8 cellular contexts compared by ENCODE assay signal in genomic region chr7:55571534-55572377, GRCh38. TPM values are rescaled to one million over a fixed set of nuclear protein-coding genes. Genes with fewer than 3 reads are reported as not detected.
A peak's percentile ranks its signal among the peaks of the same experiment; 100 is the strongest.
DNase-seq lines count a peak whose midpoint lies in the region; ATAC-seq and TF ChIP-seq lines count a peak whose summit lies in the region.

No MANE protein-coding gene starts in this region.

- H3K4me3 ChIP-seq in HL-60 (replicated peaks; ENCODE audit: insufficient read depth, low read length), result peak overlapping the region; percentile 70
- peak overlapping the region; percentile 70 for H3K4me3 ChIP-seq in cardiac muscle cell
- peak overlapping the region; percentile 68 to 96 for H3K4me3 ChIP-seq in prostate gland

- TF ChIP-seq CTCF in HL-60 (IDR thresholded peaks at IDR 0.05; ENCODE audit: insufficient read depth, low read length), result no peak
- TF ChIP-seq CTCF in cardiac muscle cell (IDR thresholded peaks at IDR 0.05; ENCODE audit: low read depth, low read length), result no peak
- peak in 1 of 4 experiments; percentile 19 for TF ChIP-seq CTCF in prostate gland (IDR thresholded peaks at IDR 0.05)

- H3K27ac Mint-ChIP-seq in activated naive CD4-positive, alpha-beta T cell treated with anti-CD3 and anti-CD28 coated beads, Interleukin-2, amount 50 U/mL, for 72 hours, result peak overlapping the region; percentile 96 to 99

- H3K4me1 ChIP-seq in cardiac muscle cell (ENCODE audit: low read depth) (no peaks in the 10 kb centered on the region), prostate gland (replicated peaks) (peaks cover 15% of the 10 kb centered on the region)

- no peaks in the 10 kb centered on the region for H3K9me3 Mint-ChIP-seq in activated naive CD4-positive, alpha-beta T cell treated with anti-CD3 and anti-CD28 coated beads, Interleukin-2, amount 50 U/mL, for 72 hours

- H3K36me3 ChIP-seq in cardiac muscle cell (no peaks in the 10 kb centered on the region), prostate gland (no peaks in the 10 kb centered on the region)

- peak; percentile 3 for ATAC-seq in GM19468 (IDR thresholded peaks at IDR 0.05; ENCODE audit: extremely low read depth, unreplicated experiment)
- peak; percentile 20 to 29 for ATAC-seq in activated naive CD4-positive, alpha-beta T cell treated with anti-CD3 and anti-CD28 coated beads, Interleukin-2, amount 50 U/mL, for 72 hours

- WGBS in prostate gland, result under 1% methylated on average over 72 of the region's 97 CpGs

- no peaks in the 10 kb centered on the region for H3K27me3 ChIP-seq in HL-60 (ENCODE audit: insufficient read depth, poor library complexity, severe bottlenecking)
- H3K27me3 ChIP-seq in cardiac muscle cell, result peaks cover 19% of the 10 kb centered on the region
- no peaks in the 10 kb centered on the region for H3K27me3 ChIP-seq in prostate gland (replicated peaks; ENCODE audit: insufficient read depth)

- intact Hi-C loops in prostate gland (cut with DNase I), result loop anchor here (10.0 kb wide), 1 partner anchor 207 kb away; the partner anchor contains the start of gene LANCL2

- in situ Hi-C loops in Caki2 (cut with HindIII; ENCODE audit: low pct_unique_long_range_greater_than_20kb, low sequenced_read_pairs) (loop anchor here (10.0 kb wide), 1 partner anchor 533 kb away; the partner anchor contains the start of gene CHCHD2), SK-MEL-5 (cut with HindIII; ENCODE audit: low pct_unique_long_range_greater_than_20kb, low sequenced_read_pairs) (no loop called here)

- peak overlapping the region; percentile 74 for H3K27ac ChIP-seq in HL-60 (replicated peaks)
- no peak overlapping the region for H3K27ac ChIP-seq in cardiac muscle cell
- H3K27ac ChIP-seq in prostate gland, result peak overlapping the region; percentile 74 to 77

- peak; percentile 28 for TF ChIP-seq POLR2A in prostate gland (IDR thresholded peaks at IDR 0.05)

- H3K9me3 ChIP-seq in cardiac muscle cell (ENCODE audit: low read depth) (no peaks in the 10 kb centered on the region), prostate gland (no peaks in the 10 kb centered on the region)

- peak; percentile 56 for DNase-seq in Caki2 (ENCODE audit: low read depth)
- peak; percentile 26 to 83 for DNase-seq in HL-60 (ENCODE audit: low read depth in 1 of 2, low spot score in 1 of 2)
- peak; percentile 40 for DNase-seq in SK-MEL-5 (ENCODE audit: low read depth, low spot score)
- peak; percentile 61 to 81 for DNase-seq in activated naive CD4-positive, alpha-beta T cell treated with anti-CD3 and anti-CD28 coated beads, Interleukin-2, amount 50 U/mL, for 72 hours (ENCODE audit: low spot score in 2 of 2)
- DNase-seq in cardiac muscle cell (ENCODE audit: low read depth in 1 of 2, low spot score in 1 of 2), result peak; percentile 57 to 58
- peak; percentile 43 for DNase-seq in prostate gland (ENCODE audit: low spot score)
- DNase-seq in NCI-H1694 (lab: John Stamatoyannopoulos, UW), result no peak

- peaks cover 9 to 31% of the 10 kb centered on the region in 2 donors for H3K36me3 Mint-ChIP-seq in activated naive CD4-positive, alpha-beta T cell treated with anti-CD3 and anti-CD28 coated beads, Interleukin-2, amount 50 U/mL, for 72 hours

RNA-seq across cellular contexts. Expression of gene VOPP1, which starts 0.5 kb away (rescaled TPM):
- 101 and 113 TPM in 2 replicates for total RNA-seq in Caki2 (2014; rRNA removed; shearing (Covaris generic); ENCODE audit: low replicate concordance)
- 46.5 and 49.9 TPM in 2 replicates for total RNA-seq in SK-MEL-5 (2014; rRNA removed; shearing (Covaris generic))
- 45.2 and 59.5 TPM in 2 replicates for polyA plus RNA-seq in SK-MEL-5 (2015; cell fraction: cytosol; rRNA removed)
- polyA plus RNA-seq in SK-MEL-5 (2015; cell fraction: nucleus; rRNA removed), result 18.4 and 21.6 TPM in 2 replicates
- 100 to 1,000 TPM in 1 of 2 donors, 10 to 100 TPM in 1; 52.0 to 124 TPM for total RNA-seq in activated naive CD4-positive, alpha-beta T cell treated with anti-CD3 and anti-CD28 coated beads, Interleukin-2, amount 50 U/mL, for 72 hours
- total RNA-seq in cardiac muscle cell (19.3 and 21.3 TPM in 2 replicates), prostate gland (10 to 100 TPM; 29.4 to 46.6 TPM)
- polyA plus RNA-seq in cardiac muscle cell, result 5.0 and 9.6 TPM in 2 replicates
